ENCODE assay signal across 14 cellular contexts in the genomic region with DNA sequence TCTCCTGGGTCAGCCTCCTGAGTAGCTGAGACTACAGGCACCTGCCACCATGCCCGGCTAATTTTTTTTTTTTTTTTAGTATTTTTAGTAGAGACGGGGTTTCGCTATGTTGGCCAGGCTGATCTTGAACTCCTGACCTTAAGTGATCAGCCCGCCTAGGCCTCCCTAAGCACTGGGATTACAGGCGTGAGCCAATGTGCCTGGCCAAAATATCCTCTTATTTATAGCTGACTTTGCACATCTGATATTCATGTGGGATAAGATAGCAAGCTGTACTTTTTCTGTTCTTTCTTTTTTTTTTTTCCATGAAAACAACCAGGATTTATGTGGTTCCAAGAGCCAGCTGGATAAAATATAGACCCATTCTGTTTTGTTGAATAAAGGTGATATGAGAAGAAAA. TPM values are rescaled to one million over a fixed set of nuclear protein-coding genes. Genes with fewer than 3 reads are reported as not detected.
DNase-seq lines count a peak whose midpoint lies in the region; ATAC-seq and TF ChIP-seq lines count a peak whose summit lies in the region.
"Had no signal": no experiment of that assay in that cellular context is flagged by ENCODE, and none has a peak within 500 bp of the region (broad histone marks: within the 10 kb centered on the region; RNA-seq: fewer than 3 reads in every experiment).

No MANE protein-coding gene starts in this region.

- H3K4me3 Mint-ChIP-seq in CD4-positive, alpha-beta memory T cell: peak overlapping the region; percentile 72 to 88 (median 86)

- H3K9me3 Mint-ChIP-seq in CD4-positive, alpha-beta memory T cell: no peaks in the 10 kb centered on the region

- H3K27me3 Mint-ChIP-seq in CD4-positive, alpha-beta memory T cell: no peaks in the 10 kb centered on the region

- peak overlapping the region; percentile 31 for H3K27ac ChIP-seq in CD4-positive, alpha-beta memory T cell (ENCODE audit: low read depth, low read length)
- peak overlapping the region; percentile 53 for H3K27ac ChIP-seq in effector memory CD4-positive, alpha-beta T cell (ENCODE audit: insufficient read depth, low read length, poor library complexity, severe bottlenecking)
- H3K27ac ChIP-seq: thoracic aorta had no signal

- no peaks in the 10 kb centered on the region for H3K9me3 ChIP-seq in CD4-positive, alpha-beta memory T cell (ENCODE audit: control insufficient read depth in 1 of 2, low read length in 2 of 2)
- H3K9me3 ChIP-seq in Loucy (ENCODE audit: insufficient read depth, low read depth, low read length): no peaks in the 10 kb centered on the region
- H3K9me3 ChIP-seq in effector memory CD4-positive, alpha-beta T cell (ENCODE audit: control insufficient read depth, low read length): no peaks in the 10 kb centered on the region
- H3K9me3 ChIP-seq: thoracic aorta had no signal

- no peaks in the 10 kb centered on the region for H4K20me1 ChIP-seq in Loucy (ENCODE audit: insufficient read depth, low read length, poor library complexity, severe bottlenecking)

- H3K27me3 ChIP-seq in CD4-positive, alpha-beta memory T cell (ENCODE audit: insufficient read depth, low read length): no peaks in the 10 kb centered on the region
- H3K27me3 ChIP-seq in Loucy (ENCODE audit: insufficient read depth, low read length, poor library complexity, severe bottlenecking): no peaks in the 10 kb centered on the region
- no peaks in the 10 kb centered on the region for H3K27me3 ChIP-seq in effector memory CD4-positive, alpha-beta T cell (replicated peaks; ENCODE audit: control insufficient read depth, insufficient read depth, low read length, poor library complexity, severe bottlenecking)

- intact Hi-C loops in CD4-positive, alpha-beta memory T cell (cut with micrococcal nuclease): loop anchor here (5.0 to 10.0 kb wide), 2 partner anchors 40 to 898 kb away; a partner anchor contains a TSS
- intact Hi-C loops in sciatic nerve (cut with DNase I): no loop called here

- H3K4me3 ChIP-seq in CD4-positive, alpha-beta memory T cell (ENCODE audit: low read length in 2 of 2): no peak overlapping the region
- H3K4me3 ChIP-seq in Loucy (ENCODE audit: low read length, poor library complexity, severe bottlenecking): peak overlapping the region; percentile 68
- no peak overlapping the region for H3K4me3 ChIP-seq in effector memory CD4-positive, alpha-beta T cell (ENCODE audit: insufficient read depth, low read depth, low read length, poor library complexity, severe bottlenecking)
- H3K4me3 ChIP-seq: thoracic aorta had no signal

- H3F3A ChIP-seq in Loucy (ENCODE audit: low read depth): peaks cover 29% of the 10 kb centered on the region

- CTCF ChIA-PET in CD4-positive, alpha-beta memory T cell (lab: Charles Lee; ENCODE audit: partially characterized antibody): interaction anchor here (1.0 to 5.7 kb wide), 9 partner anchors 9 to 40 kb away, joined by 3 to 39 read pairs (median 4); a partner anchor contains a TSS

- no peaks in the 10 kb centered on the region for H3K9me2 ChIP-seq in Loucy (replicated peaks; ENCODE audit: low read depth, low read length)

- H3K9ac ChIP-seq in Loucy (ENCODE audit: low read depth, low read length, poor library complexity, severe bottlenecking): peak overlapping the region; percentile 89

- H3K4me1 ChIP-seq in CD4-positive, alpha-beta memory T cell (ENCODE audit: insufficient read depth, low read length): peaks cover 77% of the 10 kb centered on the region
- peaks cover 81% of the 10 kb centered on the region for H3K4me1 ChIP-seq in Loucy (ENCODE audit: insufficient read depth, low read length, poor library complexity, severe bottlenecking)
- H3K4me1 ChIP-seq in effector memory CD4-positive, alpha-beta T cell (ENCODE audit: control insufficient read depth, insufficient read depth, low read length, poor library complexity, severe bottlenecking): peaks cover 39% of the 10 kb centered on the region

- peaks cover 30% of the 10 kb centered on the region for H3K79me2 ChIP-seq in Loucy (ENCODE audit: insufficient read depth, low read length)

- no peak overlapping the region for H2AFZ ChIP-seq in Loucy (ENCODE audit: low read length)

- ATAC-seq in sciatic nerve (peak; percentile 63), GM21825 (IDR thresholded peaks at IDR 0.05; ENCODE audit: unreplicated experiment) (no peak)

- peak overlapping the region; percentile 83 to 94 (median 90) for H3K27ac Mint-ChIP-seq in CD4-positive, alpha-beta memory T cell

- peak overlapping the region; percentile 85 for H3K4me2 ChIP-seq in Loucy (ENCODE audit: low read depth, low read length, poor library complexity, severe bottlenecking)

- H3K4me1 Mint-ChIP-seq in CD4-positive, alpha-beta memory T cell: peaks cover 46 to 87% (median 68%) of the 10 kb centered on the region in 4 donors

- no peak for DNase-seq in CD4-positive, alpha-beta memory T cell
- no peak for DNase-seq in effector memory CD4-positive, alpha-beta T cell
- DNase-seq in sciatic nerve (ENCODE audit: low spot score): peak; percentile 27
- no peak for DNase-seq in amygdala (lab: John Stamatoyannopoulos, UW)
- DNase-seq in DMS153 (lab: John Stamatoyannopoulos, UW): no peak
- no peak for DNase-seq in Kasumi-1 (lab: John Stamatoyannopoulos, UW)
- DNase-seq: DMS 273 treated with DMSO at 0.1 percent for 48 hours, NCI-H1417, NCI-H446, retina, T1000 had no signal

- no peaks in the 10 kb centered on the region for H3K36me3 ChIP-seq in CD4-positive, alpha-beta memory T cell (ENCODE audit: insufficient read depth, low read length)
- no peaks in the 10 kb centered on the region for H3K36me3 ChIP-seq in Loucy (ENCODE audit: insufficient read depth, low read length)
- H3K36me3 ChIP-seq in effector memory CD4-positive, alpha-beta T cell (ENCODE audit: control insufficient read depth, insufficient read depth, low read length): peaks cover 3% of the 10 kb centered on the region

- POLR2A ChIA-PET in CD4-positive, alpha-beta memory T cell (lab: Charles Lee; ENCODE audit: partially characterized antibody): interaction anchor here (0.7 to 14.5 kb wide), 9 partner anchors 8 to 937 kb away, joined by 3 to 236 read pairs (median 6); a partner anchor contains a TSS

- TF ChIP-seq CTCF in Loucy (conservative IDR thresholded peaks at IDR 0.05; ENCODE audit: low read length): no peak

- H3K36me3 Mint-ChIP-seq in CD4-positive, alpha-beta memory T cell: peaks cover 23 to 29% of the 10 kb centered on the region in 2 donors

RNA-seq across cellular contexts. Expression of a gene that starts 12.1 kb away (rescaled TPM):
- 100 to 1,000 TPM; 154 to 164 TPM for total RNA-seq in CD4-positive, alpha-beta memory T cell
- polyA plus RNA-seq in CD4-positive, alpha-beta memory T cell: 100 to 1,000 TPM; 315 to 533 TPM
- total RNA-seq in sciatic nerve: 84.9 TPM

RNA-seq across cellular contexts. Expression of a gene that starts 40.0 kb away (rescaled TPM):
- 10 to 100 TPM; 20.3 to 20.6 TPM for total RNA-seq in CD4-positive, alpha-beta memory T cell
- polyA plus RNA-seq in CD4-positive, alpha-beta memory T cell: 1 to 10 TPM; 7.2 to 10.0 TPM
- 16.1 TPM for total RNA-seq in sciatic nerve
